In the genomic region with DNA sequence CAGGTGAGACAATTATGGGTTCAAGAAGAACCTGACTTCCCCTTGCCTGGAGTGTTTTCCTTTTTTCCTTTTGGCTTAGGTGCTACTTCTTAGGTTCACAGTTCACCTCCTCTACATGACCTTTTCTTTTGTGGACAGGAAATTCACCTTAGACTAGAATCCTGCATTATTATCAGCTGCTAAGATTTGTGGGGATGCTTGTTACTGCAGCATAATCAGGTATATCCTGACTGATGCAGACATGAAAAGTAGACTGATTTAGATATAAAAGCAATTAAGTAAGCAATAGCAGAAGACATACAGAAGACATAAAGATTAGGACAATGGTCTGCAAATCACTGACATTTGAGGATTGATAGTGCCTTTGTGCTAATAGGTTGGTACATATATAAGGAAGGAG, we compare ENCODE assay signal across 27 cellular contexts.
"Had no signal": no experiment of that assay in that cellular context is flagged by ENCODE, and none has a peak within 500 bp of the region (broad histone marks: within the 10 kb centered on the region; RNA-seq: fewer than 3 reads in every experiment).

No MANE protein-coding gene starts in this region.

- H3K27ac ChIP-seq: stomach, suprapubic skin, testis, thoracic aorta, thyroid gland, tibial artery, tibial nerve, transverse colon, upper lobe of left lung, upper lobe of right lung, uterus, vagina had no signal

- H3K4me1 ChIP-seq: stomach, suprapubic skin, testis, thyroid gland, tibial artery, tibial nerve, transverse colon, upper lobe of left lung, upper lobe of right lung, uterus, vagina had no signal

- H3K9me3 ChIP-seq: suprapubic skin, testis, thoracic aorta, thyroid gland, tibial artery, transverse colon, upper lobe of left lung, upper lobe of right lung, uterus, vagina had no signal

- H3K4me3 ChIP-seq: stomach, suprapubic skin, testis, thoracic aorta, thyroid gland, tibial artery, tibial nerve, transverse colon, upper lobe of left lung, upper lobe of right lung, uterus, vagina had no signal

- H3K36me3 ChIP-seq: stomach, suprapubic skin, thoracic aorta, thyroid gland, tibial artery, tibial nerve, transverse colon, upper lobe of left lung, upper lobe of right lung, uterus, vagina had no signal

- ATAC-seq: stimulated activated effector memory CD8-positive, alpha-beta T cell treated with anti-CD3 and anti-CD28 coated beads, Interleukin-12 subunit alpha, Interleukin-12 subunit beta, amount 100 ng/mL, for 72 hours; stimulated activated memory B cell treated with anti-CD40 and anti-IgM and Interleukin-4, amounts not matched to agents 10 μg/mL and 1 μg/mL and 100 μg/mL, for 72 hours; stimulated activated naive B cell treated with anti-CD40 and anti-IgM and Interleukin-4, amounts not matched to agents 10 μg/mL and 1 μg/mL and 100 μg/mL, for 72 hours; stimulated activated naive CD8-positive, alpha-beta T cell treated with anti-CD3 and anti-CD28 coated beads, Interleukin-15, amount 100 ng/mL, for 72 hours; stimulated activated naive CD8-positive, alpha-beta T cell treated with anti-CD3 and anti-CD28 coated beads, Interleukin-15, Interleukin-2, amounts not matched to agents 100 U/mL and 50 U/mL, for 24 hours; upper lobe of right lung had no signal

- DNase-seq: stimulated activated CD4-positive, alpha-beta T cell treated with anti-CD3 and anti-CD28 coated beads, Interleukin-2, amount 100 ng/mL, for 48 hours; stimulated activated CD4-positive, alpha-beta T cell treated with anti-CD3 and anti-CD28 coated beads, Interleukin-4, amount 100 ng/mL, for 1 hour; stimulated activated CD4-positive, alpha-beta T cell treated with anti-CD3 and anti-CD28 coated beads, Interleukin-4, amount 100 ng/mL, for 24 hours; stimulated activated CD4-positive, alpha-beta T cell treated with anti-CD3 and anti-CD28 coated beads, Interleukin-4, amount 100 ng/mL, for 4 hours; stimulated activated CD8-positive, alpha-beta memory T cell treated with anti-CD3 and anti-CD28 coated beads, Interleukin-4, amount 100 ng/mL, for 48 hours; stimulated activated naive B cell treated with anti-CD40 and anti-IgM and Interleukin-4, amounts not matched to agents 10 μg/mL and 1 μg/mL and 100 μg/mL, for 72 hours; stimulated activated naive CD4-positive, alpha-beta T cell; stimulated activated naive CD4-positive, alpha-beta T cell treated with Interleukin-2 at 50 U/mL for 16 hours; stimulated activated naive CD8-positive, alpha-beta T cell treated with anti-CD3 and anti-CD28 coated beads, Interleukin-15, amount 100 ng/mL, for 72 hours; stimulated activated naive CD8-positive, alpha-beta T cell treated with anti-CD3 and anti-CD28 coated beads, Interleukin-15, Interleukin-2, amounts not matched to agents 100 U/mL and 50 U/mL, for 24 hours; stomach; substantia nigra; testis; thyroid gland; tibial artery; transverse colon; trophoblast cell; upper lobe of left lung; upper lobe of right lung; uterus had no signal

- H3K27me3 ChIP-seq: stomach, suprapubic skin, testis, thyroid gland, tibial artery, tibial nerve, transverse colon, upper lobe of left lung, upper lobe of right lung, uterus, vagina had no signal

- FAIRE-seq: urothelium cell line had no signal
